19 cellular contexts compared by ENCODE assay signal in the genomic region with DNA sequence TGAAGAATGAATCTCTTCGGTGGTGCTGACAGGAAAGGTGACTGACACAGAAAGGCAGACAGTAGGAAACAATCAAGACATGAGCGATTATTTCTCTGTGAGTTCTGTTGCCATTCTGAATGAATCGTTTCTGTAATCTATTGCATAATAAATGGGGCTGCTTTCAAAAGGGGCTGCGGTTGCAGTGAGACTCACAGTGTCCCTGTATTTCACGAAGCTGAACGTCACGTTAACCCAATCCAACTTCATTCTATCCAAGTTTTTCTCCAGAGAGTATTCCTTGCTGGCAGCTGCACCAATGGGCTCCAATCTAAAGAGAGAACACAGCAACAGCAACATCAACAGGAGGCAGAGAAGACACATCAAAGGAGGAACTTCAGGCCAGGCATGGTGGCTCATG.
A peak's percentile ranks its signal among the peaks of the same experiment; 100 is the strongest.
DNase-seq lines count a peak whose midpoint lies in the region; ATAC-seq and TF ChIP-seq lines count a peak whose summit lies in the region.
"Had no signal": no experiment of that assay in that cellular context is flagged by ENCODE, and none has a peak within 500 bp of the region (broad histone marks: within the 10 kb centered on the region; RNA-seq: fewer than 3 reads in every experiment).

No MANE protein-coding gene starts in this region.

- TF ChIP-seq CTCF in cardiac muscle cell (IDR thresholded peaks at IDR 0.05; ENCODE audit: low read depth, low read length) (no peak), left ventricle myocardium inferior (IDR thresholded peaks at IDR 0.05; ENCODE audit: borderline replicate concordance) (no peak), fibroblast of mammary gland (conservative IDR thresholded peaks at IDR 0.05; ENCODE audit: control insufficient read depth, insufficient read depth, low read depth, low read length) (no peak)

- no peaks in the 10 kb centered on the region for H4K20me1 ChIP-seq in Karpas-422 (ENCODE audit: insufficient read depth, low read depth, low read length)
- H4K20me1 ChIP-seq: BLaER1 treated with 17β-estradiol and CSF1 and Interleukin-3, amounts not matched to agents 10 nM and 100 nM had no signal

- H3K27ac ChIP-seq in cardiac muscle cell (peak overlapping the region; percentile 62), left ventricle myocardium inferior (replicated peaks) (no peak overlapping the region), Karpas-422 (ENCODE audit: low read length) (no peak overlapping the region)
- H3K27ac ChIP-seq: A549; BLaER1 treated with 17β-estradiol and CSF1 and Interleukin-3, amounts not matched to agents 10 nM and 100 nM; SJCRH30 had no signal

- no peaks in the 10 kb centered on the region for H3K36me3 ChIP-seq in cardiac muscle cell
- H3K36me3 ChIP-seq in left ventricle myocardium inferior, result no peaks in the 10 kb centered on the region
- no peaks in the 10 kb centered on the region for H3K36me3 ChIP-seq in Karpas-422 (ENCODE audit: insufficient read depth, low read length)
- H3K36me3 ChIP-seq: BLaER1 treated with 17β-estradiol and CSF1 and Interleukin-3, amounts not matched to agents 10 nM and 100 nM; SJCRH30 had no signal

- H3K27me3 ChIP-seq in cardiac muscle cell, result no peaks in the 10 kb centered on the region
- H3K27me3 ChIP-seq in left ventricle myocardium inferior (ENCODE audit: low read depth), result no peaks in the 10 kb centered on the region
- H3K27me3 ChIP-seq in Karpas-422 (ENCODE audit: low read length), result no peaks in the 10 kb centered on the region
- H3K27me3 ChIP-seq: BLaER1 treated with 17β-estradiol and CSF1 and Interleukin-3, amounts not matched to agents 10 nM and 100 nM; SJCRH30 had no signal

- intact Hi-C loops in left ventricle myocardium inferior (cut with micrococcal nuclease), result loop anchor here (10.0 kb wide), 1 partner anchor 140 kb away; no protein-coding TSS in a partner anchor

- H3K4me1 ChIP-seq in cardiac muscle cell (ENCODE audit: low read depth) (peaks cover 21% of the 10 kb centered on the region), left ventricle myocardium inferior (peaks cover 16% of the 10 kb centered on the region), Karpas-422 (ENCODE audit: low read length) (no peaks in the 10 kb centered on the region)
- H3K4me1 ChIP-seq: BLaER1 treated with 17β-estradiol and CSF1 and Interleukin-3, amounts not matched to agents 10 nM and 100 nM; SJCRH30 had no signal

- no peak overlapping the region for H3K9ac ChIP-seq in Karpas-422 (ENCODE audit: low read length)
- H3K9ac ChIP-seq: BLaER1 treated with 17β-estradiol and CSF1 and Interleukin-3, amounts not matched to agents 10 nM and 100 nM had no signal

- no peaks in the 10 kb centered on the region for H3K9me3 ChIP-seq in cardiac muscle cell (ENCODE audit: low read depth)
- H3K9me3 ChIP-seq in left ventricle myocardium inferior (replicated peaks), result no peaks in the 10 kb centered on the region
- no peaks in the 10 kb centered on the region for H3K9me3 ChIP-seq in Karpas-422 (ENCODE audit: low read length)
- H3K9me3 ChIP-seq: A549; BLaER1 treated with 17β-estradiol and CSF1 and Interleukin-3, amounts not matched to agents 10 nM and 100 nM; SJCRH30 had no signal

- H2AFZ ChIP-seq in Karpas-422 (ENCODE audit: low read length), result no peak overlapping the region

- no peaks in the 10 kb centered on the region for H3K9me2 ChIP-seq in Karpas-422 (replicated peaks; ENCODE audit: insufficient read depth, low read length)

- H3K4me3 ChIP-seq in cardiac muscle cell (no peak overlapping the region), left ventricle myocardium inferior (no peak overlapping the region), fibroblast of mammary gland (ENCODE audit: control insufficient read depth, low read depth, low read length) (no peak overlapping the region), Karpas-422 (ENCODE audit: low read length) (no peak overlapping the region)
- H3K4me3 ChIP-seq: A549; BLaER1 treated with 17β-estradiol and CSF1 and Interleukin-3, amounts not matched to agents 10 nM and 100 nM; SJCRH30 had no signal

- H3K4me2 ChIP-seq in Karpas-422 (ENCODE audit: low read depth, low read length, poor library complexity, severe bottlenecking), result no peak overlapping the region
- H3K4me2 ChIP-seq: A549; BLaER1 treated with 17β-estradiol and CSF1 and Interleukin-3, amounts not matched to agents 10 nM and 100 nM had no signal

- peak in 1 of 2 donors; percentile 50 for DNase-seq in cardiac muscle cell (ENCODE audit: low read depth in 1 of 2, low spot score in 1 of 2)
- no peak for DNase-seq in left ventricle myocardium inferior
- peak; percentile 40 for DNase-seq in NOMO-1 treated with dmso at 0.1 percent for 144 hours (lab: John Stamatoyannopoulos, UW; ENCODE audit: unreplicated experiment)
- peak; percentile 38 for DNase-seq in fibroblast of mammary gland (ENCODE audit: low read depth)
- no peak for DNase-seq in Karpas-422
- no peak for DNase-seq in cerebellar cortex (ENCODE audit: low spot score)
- DNase-seq: CD8-positive, alpha-beta memory T cell; DMS79 treated with DMSO at 0.1 percent for 48 hours; GOT3; NCI-H1092; NCI-H146; NCI-H2081 treated with DMSO at 0.1 percent for 48 hours; NCI-H510A; NCI-H82; SJCRH30 had no signal

- no peaks in the 10 kb centered on the region for H3K79me2 ChIP-seq in Karpas-422 (ENCODE audit: low read length)

- ATAC-seq in GM21526 (IDR thresholded peaks at IDR 0.05; ENCODE audit: low FRiP score, unreplicated experiment), result no peak
- no peak for ATAC-seq in HG03520 (IDR thresholded peaks at IDR 0.05; ENCODE audit: unreplicated experiment)
- ATAC-seq: A549 had no signal

Comparison
In these comparisons a context has a peak if more than half of its experiments do, and no peak if none do; other contexts are left out.
1. DNase-seq: peak in NOMO-1 treated with dmso at 0.1 percent for 144 hours (single experiment) and fibroblast of mammary gland (single experiment); none in left ventricle myocardium inferior (single experiment), Karpas-422 (single experiment) and cerebellar cortex (single experiment).